8 cellular contexts compared by ENCODE assay signal in genomic region chr7:92695308-92696261, GRCh38.
DNase-seq lines count a peak whose midpoint lies in the region; ATAC-seq, FAIRE-seq and TF ChIP-seq lines count a peak whose summit lies in the region.

No MANE protein-coding gene starts in this region.

- H2BK5ac ChIP-seq in trophoblast cell (ENCODE audit: low read depth, low read length, poor library complexity) = peak overlapping the region; percentile 84

- H4K91ac ChIP-seq in trophoblast cell (ENCODE audit: low read depth, low read length) = peak overlapping the region; percentile 71

- no peak for TF ChIP-seq CTCF in left ventricle myocardium inferior (IDR thresholded peaks at IDR 0.05; ENCODE audit: borderline replicate concordance)

- peak overlapping the region; percentile 59 for H2BK120ac ChIP-seq in trophoblast cell (ENCODE audit: insufficient read depth, low read length, poor library complexity)

- FAIRE-seq in HTR-8/SVneo (lab: Jason Lieb, UNC) = no peak

- no peak overlapping the region for H2AK5ac ChIP-seq in trophoblast cell (ENCODE audit: low read length)

- H3K18ac ChIP-seq in trophoblast cell (ENCODE audit: low read length) = peak overlapping the region; percentile 10

- H3K79me1 ChIP-seq in trophoblast cell (ENCODE audit: low read length) = peaks cover 12% of the 10 kb centered on the region

- H2BK12ac ChIP-seq in trophoblast cell (ENCODE audit: low read length) = peak overlapping the region; percentile 51

- H3K4me3 ChIP-seq in adipocyte (ENCODE audit: low read length) (peak overlapping the region; percentile 82), left ventricle myocardium inferior (peak overlapping the region; percentile 65), trophoblast cell (ENCODE audit: low read depth, low read length) (no peak overlapping the region)

- no peak overlapping the region for H4K12ac ChIP-seq in trophoblast cell (ENCODE audit: low read depth, low read length)

- H3K79me2 ChIP-seq in trophoblast cell (ENCODE audit: control insufficient read depth, insufficient read depth, low read length, poor library complexity) = peaks cover 2% of the 10 kb centered on the region

- no peak for ATAC-seq in GM19328 (IDR thresholded peaks at IDR 0.05; ENCODE audit: unreplicated experiment)

- no peak overlapping the region for H3K23ac ChIP-seq in trophoblast cell (ENCODE audit: low read length)

- intact Hi-C loops in left ventricle myocardium inferior (cut with micrococcal nuclease) = loop anchor here (5.0 to 10.0 kb wide), 2 partner anchors 71 to 137 kb away; no protein-coding TSS in a partner anchor

- H2AFZ ChIP-seq in trophoblast cell (ENCODE audit: insufficient read depth, low read length, poor library complexity) = no peak overlapping the region

- H3K27me3 ChIP-seq in adipocyte (replicated peaks; ENCODE audit: control insufficient read depth, insufficient read depth, low read length) = no peaks in the 10 kb centered on the region
- no peaks in the 10 kb centered on the region for H3K27me3 ChIP-seq in left ventricle myocardium inferior (ENCODE audit: low read depth)
- no peaks in the 10 kb centered on the region for H3K27me3 ChIP-seq in trophoblast cell (ENCODE audit: insufficient read depth, low read length)

- H3K9ac ChIP-seq in adipocyte (ENCODE audit: low read length) = peak overlapping the region; percentile 88
- H3K9ac ChIP-seq in trophoblast cell (ENCODE audit: low read length) = no peak overlapping the region

- peak; percentile 16 for DNase-seq in CD1c-positive myeloid dendritic cell (ENCODE audit: extremely low spot score)
- peak; percentile 27 for DNase-seq in HTR-8/SVneo (ENCODE audit: insufficient read length, low spot score)
- DNase-seq in adipocyte (ENCODE audit: low read depth) = peak; percentile 96
- peak; percentile 23 for DNase-seq in left ventricle myocardium inferior
- DNase-seq in trophoblast cell = peak; percentile 63 to 87
- DNase-seq in NCI-H446 (lab: John Stamatoyannopoulos, UW) = no peak
- DNase-seq in RKO (ENCODE audit: low spot score) = no peak

- no CpG with 5 or more reads among the region's 15 CpGs for WGBS in trophoblast cell (ENCODE audit: extremely low coverage, insufficient coverage, insufficient read length)

- H3K27ac ChIP-seq in left ventricle myocardium inferior (replicated peaks) = peak overlapping the region; percentile 88
- H3K27ac ChIP-seq in trophoblast cell (ENCODE audit: low read depth, low read length) = peak overlapping the region; percentile 94

- H3K4me1 ChIP-seq in adipocyte (ENCODE audit: control insufficient read depth, insufficient read depth, low read length) (peaks cover 55% of the 10 kb centered on the region), left ventricle myocardium inferior (peaks cover 64% of the 10 kb centered on the region), trophoblast cell (ENCODE audit: control insufficient read depth in 1 of 2, insufficient read depth in 2 of 2, low read length in 2 of 2) (peaks cover 2 to 7% of the 10 kb centered on the region in 2 experiments)

- H3K4me2 ChIP-seq in trophoblast cell (ENCODE audit: low read length) = peak overlapping the region; percentile 36

- no peaks in the 10 kb centered on the region for H3K9me3 ChIP-seq in adipocyte (ENCODE audit: control insufficient read depth, low read length)
- H3K9me3 ChIP-seq in left ventricle myocardium inferior (replicated peaks) = no peaks in the 10 kb centered on the region
- H3K9me3 ChIP-seq in trophoblast cell (ENCODE audit: insufficient read depth, low read depth, low read length) = no peaks in the 10 kb centered on the region

- peak overlapping the region; percentile 43 for H3K4ac ChIP-seq in trophoblast cell (ENCODE audit: low read depth, low read length)

- H3K36me3 ChIP-seq in adipocyte (ENCODE audit: control insufficient read depth, insufficient read depth, low read length, severe bottlenecking) (no peaks in the 10 kb centered on the region), left ventricle myocardium inferior (no peaks in the 10 kb centered on the region), trophoblast cell (ENCODE audit: control insufficient read depth in 1 of 2, insufficient read depth in 2 of 2, low read length in 2 of 2) (peaks cover 2% of the 10 kb centered on the region in 2 experiments)

- H4K8ac ChIP-seq in trophoblast cell (ENCODE audit: low read depth, low read length) = peak overlapping the region; percentile 67

- H3K14ac ChIP-seq in trophoblast cell (ENCODE audit: low read length) = peak overlapping the region; percentile 71

Comparison
In these comparisons a context has a peak if more than half of its experiments do, and no peak if none do; other contexts are left out.
1. DNase-seq: peak in CD1c-positive myeloid dendritic cell (single experiment), HTR-8/SVneo (single experiment), adipocyte (single experiment), left ventricle myocardium inferior (single experiment) and trophoblast cell (2 of 2); none in NCI-H446 (0 of 2) and RKO (single experiment).